Comparison of ENCODE assay signal across 8 cellular contexts in genomic region chr16:66830422-66831404, GRCh38. TPM values are rescaled to one million over a fixed set of nuclear protein-coding genes. Genes with fewer than 3 reads are reported as not detected.
DNase-seq lines count a peak whose midpoint lies in the region; TF ChIP-seq lines count a peak whose summit lies in the region.

NAE1 (minus strand) TSS chr16:66830976; CDS start chr16:66830899, 77 bp downstream.

- peak within 1 kb of the TSS; percentile 67 to 73 for H3K4me3 ChIP-seq in SK-N-SH (ENCODE audit: low read depth in 2 of 2, low read length in 1 of 2)
- peak within 1 kb of the TSS; percentile 95 for H3K4me3 ChIP-seq in thymus (ENCODE audit: low read length)

- H3K4me1 ChIP-seq in SK-N-SH (ENCODE audit: control insufficient read depth in 1 of 2, insufficient read depth in 2 of 2, low read depth in 1 of 2, low read length in 1 of 2) (peaks cover 4 to 7% of the 10 kb centered on the region in 2 experiments; a peak in 2 of 4 replicates), thymus (ENCODE audit: control insufficient read depth, insufficient read depth, low read length) (peaks cover 9% of the 10 kb centered on the region)

- peaks cover 48% of the 10 kb centered on the region for H3K79me2 ChIP-seq in SK-N-SH (ENCODE audit: insufficient read depth)

- peak within 1 kb of the TSS; percentile 90 for H3K9ac ChIP-seq in SK-N-SH

- DNase-seq in GM10248 (ENCODE audit: extremely low spot score) (peak; percentile 96), HFFc6 (peak; percentile 63), NAMALWA (ENCODE audit: low spot score) (peak; percentile 93), SK-N-SH (peak; percentile 98), glutamatergic neuron (peak; percentile 92), osteocyte (ENCODE audit: extremely low spot score, unreplicated experiment) (peak; percentile 97)

- H3K4me1 Mint-ChIP-seq in HFFc6 (ENCODE audit: low read depth), result peaks cover 37% of the 10 kb centered on the region
- peaks cover 28% of the 10 kb centered on the region for H3K4me1 Mint-ChIP-seq in activated naive CD4-positive, alpha-beta T cell treated with anti-CD3 and anti-CD28 coated beads, Interleukin-2, amount 50 U/mL, for 24 hours
- peaks cover 14% of the 10 kb centered on the region for H3K4me1 Mint-ChIP-seq in glutamatergic neuron (ENCODE audit: low read depth, unreplicated experiment)
- H3K4me1 Mint-ChIP-seq in osteocyte (ENCODE audit: unreplicated experiment), result peaks cover 10% of the 10 kb centered on the region

- peak in 1 of 2 experiments; percentile 10; a peak in 1 of 4 replicates for TF ChIP-seq EP300 in SK-N-SH (IDR thresholded peaks at IDR 0.05; ENCODE audit: borderline replicate concordance in 1 of 2, low read depth in 1 of 2, low read length in 1 of 2)

- POLR2A ChIA-PET in GM10248 (lab: Yijun Ruan, JAX) (interaction anchor here (0.6 kb wide), 1 partner anchor 38 kb away, joined by 8 read pairs; no protein-coding TSS in a partner anchor), SK-N-SH (lab: Yijun Ruan, JAX) (interaction anchor here (0.9 to 2.2 kb wide), 9 partner anchors 9 to 79 kb away, joined by 3 to 11 read pairs (median 5); no protein-coding TSS in a partner anchor)

- H3K9me3 ChIP-seq in SK-N-SH (no peaks in the 10 kb centered on the region), thymus (ENCODE audit: control insufficient read depth) (no peaks in the 10 kb centered on the region)

- peak within 1 kb of the TSS; percentile 80 for H3K4me3 Mint-ChIP-seq in HFFc6
- peak within 1 kb of the TSS; percentile 83 for H3K4me3 Mint-ChIP-seq in activated naive CD4-positive, alpha-beta T cell treated with anti-CD3 and anti-CD28 coated beads, Interleukin-2, amount 50 U/mL, for 24 hours
- peak within 1 kb of the TSS; percentile 90 for H3K4me3 Mint-ChIP-seq in glutamatergic neuron (ENCODE audit: unreplicated experiment)
- peak within 1 kb of the TSS; percentile 66 for H3K4me3 Mint-ChIP-seq in osteocyte (ENCODE audit: unreplicated experiment)

- CTCF ChIA-PET in GM10248 (lab: Yijun Ruan, JAX) (interaction anchor here (0.6 to 5.6 kb wide), 55 partner anchors 8 to 426 kb away, joined by 3 to 80 read pairs (median 4); partner anchors contain the start of genes CA7, DYNC1LI2 and PDP2), SK-N-SH (lab: Yijun Ruan, JAX) (interaction anchor here (0.5 to 4.8 kb wide), 46 partner anchors 8 to 487 kb away, joined by 3 to 83 read pairs (median 4); partner anchors contain the start of genes CA7, CMTM4, DYNC1LI2 and PDP2)

- H3K27me3 Mint-ChIP-seq in HFFc6 (ENCODE audit: insufficient read depth), result peaks cover 7% of the 10 kb centered on the region
- H3K27me3 Mint-ChIP-seq in activated naive CD4-positive, alpha-beta T cell treated with anti-CD3 and anti-CD28 coated beads, Interleukin-2, amount 50 U/mL, for 24 hours, result no peaks in the 10 kb centered on the region
- H3K27me3 Mint-ChIP-seq in glutamatergic neuron (ENCODE audit: unreplicated experiment), result peaks cover 2% of the 10 kb centered on the region
- H3K27me3 Mint-ChIP-seq in osteocyte (ENCODE audit: unreplicated experiment), result peaks cover 10% of the 10 kb centered on the region

- H3K27ac Mint-ChIP-seq in HFFc6, result peak within 1 kb of the TSS; percentile 69
- H3K27ac Mint-ChIP-seq in activated naive CD4-positive, alpha-beta T cell treated with anti-CD3 and anti-CD28 coated beads, Interleukin-2, amount 50 U/mL, for 24 hours, result peak within 1 kb of the TSS; percentile 54
- peak within 1 kb of the TSS; percentile 93 for H3K27ac Mint-ChIP-seq in glutamatergic neuron (ENCODE audit: unreplicated experiment)
- H3K27ac Mint-ChIP-seq in osteocyte (ENCODE audit: unreplicated experiment), result peak within 1 kb of the TSS; percentile 68

- peak; percentile 36; the same call in 1 of the 2 replicates for TF ChIP-seq RAD21 in SK-N-SH (IDR thresholded peaks at IDR 0.05; ENCODE audit: low read length)

- no peaks in the 10 kb centered on the region for H3K27me3 ChIP-seq in SK-N-SH (ENCODE audit: insufficient read depth)
- H3K27me3 ChIP-seq in thymus (ENCODE audit: control insufficient read depth, insufficient read depth), result no peaks in the 10 kb centered on the region

- no peaks in the 10 kb centered on the region for H3K9me3 Mint-ChIP-seq in HFFc6
- no peaks in the 10 kb centered on the region for H3K9me3 Mint-ChIP-seq in activated naive CD4-positive, alpha-beta T cell treated with anti-CD3 and anti-CD28 coated beads, Interleukin-2, amount 50 U/mL, for 24 hours
- peaks cover 7% of the 10 kb centered on the region for H3K9me3 Mint-ChIP-seq in glutamatergic neuron (ENCODE audit: unreplicated experiment)
- H3K9me3 Mint-ChIP-seq in osteocyte (ENCODE audit: unreplicated experiment), result no peaks in the 10 kb centered on the region

- H3K27ac ChIP-seq in SK-N-SH (ENCODE audit: low read depth in 2 of 2, low read length in 1 of 2) (peak within 1 kb of the TSS; percentile 64 to 81), thymus (ENCODE audit: low read depth) (peak within 1 kb of the TSS; percentile 91)

- TF ChIP-seq CTCF in GM10248 (IDR thresholded peaks at IDR 0.05; ENCODE audit: control extremely low read depth, extremely low read depth, low read depth, missing control alignments) (peak; percentile 99), HFFc6 (IDR thresholded peaks at IDR 0.05) (peak; percentile 98), SK-N-SH (IDR thresholded peaks at IDR 0.05) (peak; percentile 86), glutamatergic neuron (IDR thresholded peaks at IDR 0.05; ENCODE audit: partially characterized antibody, unreplicated experiment) (peak; percentile 98), osteocyte (IDR thresholded peaks at IDR 0.05) (peak; percentile 100)

- H3K36me3 Mint-ChIP-seq in HFFc6 (ENCODE audit: low read depth), result peaks cover 7% of the 10 kb centered on the region
- H3K36me3 Mint-ChIP-seq in activated naive CD4-positive, alpha-beta T cell treated with anti-CD3 and anti-CD28 coated beads, Interleukin-2, amount 50 U/mL, for 24 hours, result peaks cover 10% of the 10 kb centered on the region
- no peaks in the 10 kb centered on the region for H3K36me3 Mint-ChIP-seq in glutamatergic neuron (ENCODE audit: unreplicated experiment)
- H3K36me3 Mint-ChIP-seq in osteocyte (ENCODE audit: unreplicated experiment), result peaks cover 7% of the 10 kb centered on the region

- WGBS in SK-N-SH (ENCODE audit: low lambda C conversion rate), result under 1% methylated on average over 38 of the region's 84 CpGs
- WGBS in thymus, result 1% methylated on average over 84 of the region's 84 CpGs

- H4K20me1 ChIP-seq in SK-N-SH (ENCODE audit: insufficient read depth), result peaks cover 28% of the 10 kb centered on the region

- no peaks in the 10 kb centered on the region for H3F3A ChIP-seq in SK-N-SH (replicated peaks; ENCODE audit: insufficient read depth)

- H2AFZ ChIP-seq in SK-N-SH (ENCODE audit: low read depth), result peak within 1 kb of the TSS; percentile 73

- H3K9me2 ChIP-seq in SK-N-SH, result no peaks in the 10 kb centered on the region

- H3K4me2 ChIP-seq in SK-N-SH, result peak within 1 kb of the TSS; percentile 81

- peaks cover 12 to 17% of the 10 kb centered on the region in 2 experiments for H3K36me3 ChIP-seq in SK-N-SH (replicated peaks in 1 of 2; ENCODE audit: control insufficient read depth in 1 of 2, insufficient read depth in 2 of 2, low read length in 1 of 2)
- H3K36me3 ChIP-seq in thymus (ENCODE audit: control insufficient read depth, insufficient read depth), result peaks cover 12% of the 10 kb centered on the region

TF ChIP-seq in SK-N-SH, 30 proteins besides CTCF, POLR2A, EP300 and RAD21 (continues in another document):
- TF ChIP-seq MXI1 (IDR thresholded peaks at IDR 0.05; ENCODE audit: low read depth, low read length) (peak; percentile 61), FOSL2 (IDR thresholded peaks at IDR 0.05; ENCODE audit: borderline replicate concordance, low read depth) (no peak), FOXM1 (IDR thresholded peaks at IDR 0.05; ENCODE audit: low read depth) (no peak), JUND (IDR thresholded peaks at IDR 0.05) (no peak), RFX5 (IDR thresholded peaks at IDR 0.05; ENCODE audit: low read length) (no peak), EZH2phosphoT487 (IDR thresholded peaks at IDR 0.05; ENCODE audit: borderline replicate concordance, low read depth) (no peak), GATA2 (CRISPR knock-in tag; IDR thresholded peaks at IDR 0.05) (no peak)
- TF ChIP-seq, protein P1, sequence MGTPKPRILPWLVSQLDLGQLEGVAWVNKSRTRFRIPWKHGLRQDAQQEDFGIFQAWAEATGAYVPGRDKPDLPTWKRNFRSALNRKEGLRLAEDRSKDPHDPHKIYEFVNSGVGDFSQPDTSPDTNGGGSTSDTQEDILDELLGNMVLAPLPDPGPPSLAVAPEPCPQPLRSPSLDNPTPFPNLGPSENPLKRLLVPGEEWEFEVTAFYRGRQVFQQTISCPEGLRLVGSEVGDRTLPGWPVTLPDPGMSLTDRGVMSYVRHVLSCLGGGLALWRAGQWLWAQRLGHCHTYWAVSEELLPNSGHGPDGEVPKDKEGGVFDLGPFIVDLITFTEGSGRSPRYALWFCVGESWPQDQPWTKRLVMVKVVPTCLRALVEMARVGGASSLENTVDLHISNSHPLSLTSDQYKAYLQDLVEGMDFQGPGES (IDR thresholded peaks at IDR 0.05; ENCODE audit: low read depth, low read length), result no peak
- TF ChIP-seq, protein P2, sequence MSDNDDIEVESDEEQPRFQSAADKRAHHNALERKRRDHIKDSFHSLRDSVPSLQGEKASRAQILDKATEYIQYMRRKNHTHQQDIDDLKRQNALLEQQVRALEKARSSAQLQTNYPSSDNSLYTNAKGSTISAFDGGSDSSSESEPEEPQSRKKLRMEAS (IDR thresholded peaks at IDR 0.05; ENCODE audit: low read depth), result peak; percentile 22; the same call in 1 of the 2 replicates
- TF ChIP-seq, protein P3, sequence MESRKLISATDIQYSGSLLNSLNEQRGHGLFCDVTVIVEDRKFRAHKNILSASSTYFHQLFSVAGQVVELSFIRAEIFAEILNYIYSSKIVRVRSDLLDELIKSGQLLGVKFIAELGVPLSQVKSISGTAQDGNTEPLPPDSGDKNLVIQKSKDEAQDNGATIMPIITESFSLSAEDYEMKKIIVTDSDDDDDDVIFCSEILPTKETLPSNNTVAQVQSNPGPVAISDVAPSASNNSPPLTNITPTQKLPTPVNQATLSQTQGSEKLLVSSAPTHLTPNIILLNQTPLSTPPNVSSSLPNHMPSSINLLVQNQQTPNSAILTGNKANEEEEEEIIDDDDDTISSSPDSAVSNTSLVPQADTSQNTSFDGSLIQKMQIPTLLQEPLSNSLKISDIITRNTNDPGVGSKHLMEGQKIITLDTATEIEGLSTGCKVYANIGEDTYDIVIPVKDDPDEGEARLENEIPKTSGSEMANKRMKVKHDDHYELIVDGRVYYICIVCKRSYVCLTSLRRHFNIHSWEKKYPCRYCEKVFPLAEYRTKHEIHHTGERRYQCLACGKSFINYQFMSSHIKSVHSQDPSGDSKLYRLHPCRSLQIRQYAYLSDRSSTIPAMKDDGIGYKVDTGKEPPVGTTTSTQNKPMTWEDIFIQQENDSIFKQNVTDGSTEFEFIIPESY (IDR thresholded peaks at IDR 0.05; ENCODE audit: borderline replicate concordance, low read depth), result no peak

RNA-seq across cellular contexts. Expression of gene NAE1, which starts in this region (rescaled TPM):
- total RNA-seq in HFFc6 (2021; fragmentation: NEBNext Ultra II Directional; extraction: Animal tissue kit (Norgen Biotek cat#: 25700)), result 10 to 100 TPM; 47.3 to 57.5 (median 53.8) TPM
- 33.8 and 45.5 TPM in 2 replicates for polyA plus RNA-seq in SK-N-SH (2012; rRNA removed)
- 53.9 and 68.0 TPM in 2 replicates for polyA plus RNA-seq in SK-N-SH (2012; cell fraction: cytosol; rRNA removed)
- polyA plus RNA-seq in SK-N-SH (2012; cell fraction: nucleus; rRNA removed), result 18.4 and 44.0 TPM in 2 replicates
- total RNA-seq in glutamatergic neuron (ENCODE audit: unreplicated experiment), result 125 TPM
- 64.4 and 65.0 TPM in 2 replicates for total RNA-seq in osteocyte
- polyA plus RNA-seq in thymus, result 55.3 TPM

Comparison
In these comparisons a context has a peak if more than half of its experiments do, and no peak if none do; other contexts are left out.
1. Peak in every context shown above with its lines: DNase-seq, H3K4me3 ChIP-seq and H3K27ac ChIP-seq.